Comparison of ENCODE assay signal across 8 cellular contexts in the genomic region with DNA sequence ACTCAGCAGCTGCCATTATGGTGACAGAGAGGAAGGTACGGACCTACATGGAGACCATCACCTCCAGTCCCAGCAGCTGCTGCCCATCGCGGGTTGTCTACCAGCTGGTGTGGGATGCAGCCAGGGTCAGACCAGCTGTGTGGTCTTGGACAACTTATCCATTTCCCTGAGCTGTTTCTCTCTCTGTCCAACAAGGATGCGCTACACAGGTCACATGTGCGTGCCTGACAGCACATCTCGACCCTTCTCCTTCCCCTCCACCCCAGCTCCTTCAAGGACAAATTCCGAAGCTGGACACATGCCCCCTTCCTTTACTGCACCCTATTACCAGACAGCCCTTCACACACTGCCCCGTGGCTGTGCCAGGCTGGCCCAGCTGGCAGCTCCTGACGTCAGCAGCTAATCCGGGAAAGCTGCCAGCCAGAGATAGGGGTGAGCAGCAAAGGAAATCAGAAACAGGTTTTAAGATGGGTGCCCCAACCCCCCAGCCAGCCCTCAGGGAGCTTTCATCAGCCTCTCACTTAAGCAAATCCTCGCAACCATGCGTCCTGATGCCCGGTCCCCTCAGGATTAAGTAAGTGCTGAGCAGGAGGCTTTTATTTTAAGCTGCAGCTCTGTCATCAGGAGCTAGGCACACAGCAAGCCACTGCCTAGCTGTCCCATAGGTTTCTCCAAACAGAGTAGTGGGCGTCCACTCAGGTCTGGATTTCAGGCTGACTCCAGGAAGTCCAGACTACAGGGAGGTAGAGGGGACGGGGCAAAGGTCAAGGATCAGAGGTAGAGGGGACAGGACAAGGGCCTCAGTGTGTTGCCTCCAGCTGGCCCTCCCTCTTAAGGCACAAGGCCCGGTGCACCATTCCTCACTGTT. TPM values are rescaled to one million over a fixed set of nuclear protein-coding genes. Genes with fewer than 3 reads are reported as not detected.
DNase-seq lines count a peak whose midpoint lies in the region; ATAC-seq, FAIRE-seq and TF ChIP-seq lines count a peak whose summit lies in the region.

No MANE protein-coding gene starts in this region.

- no peaks in the 10 kb centered on the region for H3K9me2 ChIP-seq in PC-9 (ENCODE audit: insufficient read depth)

- H3K36me3 ChIP-seq in PC-9 (ENCODE audit: low read depth): no peaks in the 10 kb centered on the region
- H3K36me3 ChIP-seq in pancreas: peaks cover 0 to 17% (median 12%) of the 10 kb centered on the region in 3 donors

- H3F3A ChIP-seq in PC-9 (ENCODE audit: insufficient read depth, low read depth): peaks cover 9% of the 10 kb centered on the region; the same call in 1 of the 2 replicates

- no peaks in the 10 kb centered on the region for H3K79me2 ChIP-seq in PC-9 (ENCODE audit: low read depth)

- no peaks in the 10 kb centered on the region for H3K36me3 Mint-ChIP-seq in T-helper 2 cell treated with Interferon-gamma antibody and Interleukin-4, amounts not matched to agents 5 μg/mL and 100 μg/mL, for 36 hours (ENCODE audit: low read depth)
- no peaks in the 10 kb centered on the region for H3K36me3 Mint-ChIP-seq in activated CD4-positive, alpha-beta T cell treated with anti-CD3 and anti-CD28 coated beads, Interleukin-2, amount 10 ng/mL, durations not matched to agents 7 days and 5 days (ENCODE audit: low read depth)

- no peak overlapping the region for H3K4me3 Mint-ChIP-seq in T-helper 2 cell treated with Interferon-gamma antibody and Interleukin-4, amounts not matched to agents 5 μg/mL and 100 μg/mL, for 36 hours
- H3K4me3 Mint-ChIP-seq in activated CD4-positive, alpha-beta T cell treated with anti-CD3 and anti-CD28 coated beads, Interleukin-2, amount 10 ng/mL, durations not matched to agents 7 days and 5 days: no peak overlapping the region

- no peaks in the 10 kb centered on the region for H4K20me1 ChIP-seq in PC-9 (ENCODE audit: insufficient read depth)

- peaks cover 13% of the 10 kb centered on the region for H3K4me1 ChIP-seq in PC-9 (replicated peaks; ENCODE audit: insufficient read depth)
- H3K4me1 ChIP-seq in pancreas: peaks cover 0 to 13% (median 5%) of the 10 kb centered on the region in 3 donors

- H3K9me3 Mint-ChIP-seq in T-helper 2 cell treated with Interferon-gamma antibody and Interleukin-4, amounts not matched to agents 5 μg/mL and 100 μg/mL, for 36 hours: no peaks in the 10 kb centered on the region
- no peaks in the 10 kb centered on the region for H3K9me3 Mint-ChIP-seq in activated CD4-positive, alpha-beta T cell treated with anti-CD3 and anti-CD28 coated beads, Interleukin-2, amount 10 ng/mL, durations not matched to agents 7 days and 5 days

- no peaks in the 10 kb centered on the region for H3K27me3 Mint-ChIP-seq in T-helper 2 cell treated with Interferon-gamma antibody and Interleukin-4, amounts not matched to agents 5 μg/mL and 100 μg/mL, for 36 hours (ENCODE audit: low read depth)
- no peaks in the 10 kb centered on the region for H3K27me3 Mint-ChIP-seq in activated CD4-positive, alpha-beta T cell treated with anti-CD3 and anti-CD28 coated beads, Interleukin-2, amount 10 ng/mL, durations not matched to agents 7 days and 5 days

- DNase-seq in DMS53 treated with DMSO at 0.1 percent for 48 hours (lab: John Stamatoyannopoulos, UW; ENCODE audit: unreplicated experiment): peak; percentile 55
- DNase-seq in PC-9: peak; percentile 84 to 85
- peak; percentile 81 for DNase-seq in fibroblast of the aortic adventitia (ENCODE audit: low read depth)
- DNase-seq in pancreas: peak; percentile 82 to 95 (median 90)
- no peak for DNase-seq in T-helper 2 cell treated with Interferon-gamma antibody and Interleukin-4, amounts not matched to agents 5 μg/mL and 100 μg/mL, for 36 hours (ENCODE audit: low spot score)
- no peak for DNase-seq in RKO (ENCODE audit: low spot score)
- no peak for DNase-seq in activated CD4-positive, alpha-beta T cell treated with anti-CD3 and anti-CD28 coated beads, Interleukin-2, amount 10 ng/mL, durations not matched to agents 7 days and 5 days

- WGBS in pancreas, 2 donors: 16 to 18% methylated on average over 16 of the region's 16 CpGs

- BruUV-seq in PC-9 (replicated peaks; lab: Mats Ljungman, UMichigan): no TSS peak

- ATAC-seq in pancreas: peak; percentile 71 to 85 (median 79)
- ATAC-seq in GM18867 (IDR thresholded peaks at IDR 0.05; ENCODE audit: unreplicated experiment): no peak

- CTCF ChIA-PET in PC-9 (lab: Charles Lee): interaction anchor here (0.6 to 1.7 kb wide), 4 partner anchors 38 to 164 kb away, joined by 3 to 6 read pairs (median 4); no protein-coding TSS in a partner anchor
- CTCF ChIA-PET in activated CD4-positive, alpha-beta T cell treated with anti-CD3 and anti-CD28 coated beads, Interleukin-2, amount 10 ng/mL, durations not matched to agents 7 days and 5 days (lab: Charles Lee): interaction anchor here (0.5 to 5.1 kb wide), 13 partner anchors 9 to 125 kb away, joined by 3 to 40 read pairs (median 8); a partner anchor contains a TSS

- peak overlapping the region; percentile 70 for H3K27ac ChIP-seq in PC-9
- peak overlapping the region; percentile 25 to 68 (median 45) for H3K27ac ChIP-seq in pancreas

- POLR2A ChIA-PET in PC-9 (lab: Charles Lee; ENCODE audit: unreplicated experiment): interaction anchor here (0.5 to 1.0 kb wide), 6 partner anchors 11 to 129 kb away, joined by 3 to 21 read pairs (median 3); a partner anchor contains a TSS
- POLR2A ChIA-PET in activated CD4-positive, alpha-beta T cell treated with anti-CD3 and anti-CD28 coated beads, Interleukin-2, amount 10 ng/mL, durations not matched to agents 7 days and 5 days (lab: Charles Lee): no interaction called here

- peak overlapping the region; percentile 36; the same call in 1 of the 2 replicates for H2AFZ ChIP-seq in PC-9

- no peak for FAIRE-seq in pancreas (lab: Jason Lieb, UNC)

- H3K4me3 ChIP-seq in PC-9: no peak overlapping the region; the same call in 1 of the 2 replicates
- no peak overlapping the region for H3K4me3 ChIP-seq in fibroblast of the aortic adventitia (ENCODE audit: low read depth, low read length)
- no peak overlapping the region for H3K4me3 ChIP-seq in pancreas

- no peaks in the 10 kb centered on the region for H3K9me3 ChIP-seq in PC-9 (ENCODE audit: insufficient read depth, low read depth)
- H3K9me3 ChIP-seq in pancreas: no peaks in the 10 kb centered on the region

- TF ChIP-seq CTCF in PC-9 (conservative IDR thresholded peaks at IDR 0.05): no peak
- no peak for TF ChIP-seq CTCF in fibroblast of the aortic adventitia (IDR thresholded peaks at IDR 0.05; ENCODE audit: insufficient read depth, low read length)
- TF ChIP-seq CTCF in pancreas (IDR thresholded peaks at IDR 0.05): no peak

- peak overlapping the region; percentile 67 for H3K4me2 ChIP-seq in PC-9

- intact Hi-C loops in PC-9 (cut with micrococcal nuclease; ENCODE audit: unreplicated experiment) (loop anchor here (10.0 kb wide), 1 partner anchor 193 kb away; no protein-coding TSS in a partner anchor), pancreas (cut with DNase I) (loop anchor here (2.0 to 10.0 kb wide), 4 partner anchors 115 to 195 kb away; no protein-coding TSS in a partner anchor)

- H3K4me1 Mint-ChIP-seq in T-helper 2 cell treated with Interferon-gamma antibody and Interleukin-4, amounts not matched to agents 5 μg/mL and 100 μg/mL, for 36 hours (ENCODE audit: low read depth): peaks cover 3% of the 10 kb centered on the region
- H3K4me1 Mint-ChIP-seq in activated CD4-positive, alpha-beta T cell treated with anti-CD3 and anti-CD28 coated beads, Interleukin-2, amount 10 ng/mL, durations not matched to agents 7 days and 5 days: peaks cover 10% of the 10 kb centered on the region

- no peak overlapping the region for H3K27ac Mint-ChIP-seq in T-helper 2 cell treated with Interferon-gamma antibody and Interleukin-4, amounts not matched to agents 5 μg/mL and 100 μg/mL, for 36 hours
- H3K27ac Mint-ChIP-seq in activated CD4-positive, alpha-beta T cell treated with anti-CD3 and anti-CD28 coated beads, Interleukin-2, amount 10 ng/mL, durations not matched to agents 7 days and 5 days: no peak overlapping the region

- H3K27me3 ChIP-seq in PC-9 (ENCODE audit: insufficient read depth, low read depth): no peaks in the 10 kb centered on the region
- no peaks in the 10 kb centered on the region for H3K27me3 ChIP-seq in pancreas

RNA-seq across cellular contexts. Expression of a gene that starts 20.3 kb away (rescaled TPM):
- total RNA-seq in PC-9 (2021) (19.4 and 28.2 TPM in 2 replicates), fibroblast of the aortic adventitia (ENCODE audit: low replicate concordance) (14.8 and 17.4 TPM in 2 replicates), pancreas (10 to 100 TPM in 5 of 6 donors, 1 to 10 TPM in 1; 8.3 to 19.6 (median 17.6) TPM)
- polyA plus RNA-seq in pancreas: 10 to 100 TPM in 1 of 2 donors, 1 to 10 TPM in 1; 8.8 to 18.7 TPM
- 1 to 10 TPM; 3.4 to 4.7 TPM for total RNA-seq in activated CD4-positive, alpha-beta T cell treated with anti-CD3 and anti-CD28 coated beads, Interleukin-2, amount 10 ng/mL, durations not matched to agents 7 days and 5 days

RNA-seq across cellular contexts. Expression of a gene that starts 44.6 kb away (rescaled TPM):
- total RNA-seq in PC-9 (2021) (50.0 and 57.4 TPM in 2 replicates), fibroblast of the aortic adventitia (ENCODE audit: low replicate concordance) (25.4 and 40.1 TPM in 2 replicates), pancreas (10 to 100 TPM; 11.0 to 30.5 (median 19.9) TPM)
- 10 to 100 TPM; 12.6 to 15.9 TPM for polyA plus RNA-seq in pancreas
- 10 to 100 TPM; 31.4 to 35.1 TPM for total RNA-seq in activated CD4-positive, alpha-beta T cell treated with anti-CD3 and anti-CD28 coated beads, Interleukin-2, amount 10 ng/mL, durations not matched to agents 7 days and 5 days

Comparison
In these comparisons a context has a peak if more than half of its experiments do, and no peak if none do; other contexts are left out.
1. DNase-seq: peak in DMS53 treated with DMSO at 0.1 percent for 48 hours (single experiment), PC-9 (2 of 2), fibroblast of the aortic adventitia (single experiment) and pancreas (6 of 6); none in T-helper 2 cell treated with Interferon-gamma antibody and Interleukin-4, amounts not matched to agents 5 μg/mL and 100 μg/mL, for 36 hours (single experiment), RKO (single experiment) and activated CD4-positive, alpha-beta T cell treated with anti-CD3 and anti-CD28 coated beads, Interleukin-2, amount 10 ng/mL, durations not matched to agents 7 days and 5 days (single experiment).